8 cellular contexts compared by ENCODE assay signal in genomic region chr2:230319211-230319862, GRCh38. TPM values are rescaled to one million over a fixed set of nuclear protein-coding genes. Genes with fewer than 3 reads are reported as not detected.
DNase-seq lines count a peak whose midpoint lies in the region; ATAC-seq and TF ChIP-seq lines count a peak whose summit lies in the region.

No MANE protein-coding gene starts in this region.

- H2AFZ ChIP-seq in PC-3 (ENCODE audit: low read length), result no peak overlapping the region

- TF ChIP-seq CTCF in gastroesophageal sphincter (IDR thresholded peaks at IDR 0.05), result no peak
- TF ChIP-seq CTCF in upper lobe of right lung (IDR thresholded peaks at IDR 0.05), result no peak
- TF ChIP-seq CTCF in PC-3 (conservative IDR thresholded peaks at IDR 0.05; ENCODE audit: low read depth, low read length), result no peak

- TF ChIP-seq POLR2A in gastroesophageal sphincter (IDR thresholded peaks at IDR 0.05), result no peak

- intact Hi-C loops in upper lobe of right lung (cut with DNase I) (no loop called here), PC-3 (cut with micrococcal nuclease) (no loop called here)

- no peak overlapping the region for H3K4me2 ChIP-seq in PC-3 (ENCODE audit: low read length)

- H3K79me2 ChIP-seq in PC-3 (ENCODE audit: low read length), result no peaks in the 10 kb centered on the region

- H3K27ac ChIP-seq in gastroesophageal sphincter (no peak overlapping the region), upper lobe of right lung (peak overlapping the region; percentile 14), caudate nucleus (ENCODE audit: low read depth, low read length) (no peak overlapping the region), PC-3 (ENCODE audit: low read length) (no peak overlapping the region)

- CTCF ChIA-PET in PC-3 (lab: Charles Lee), result no interaction called here

- ATAC-seq in GM19328 (IDR thresholded peaks at IDR 0.05; ENCODE audit: unreplicated experiment), result peak; percentile 70
- peak; percentile 92 for ATAC-seq in HG03196 (IDR thresholded peaks at IDR 0.05; ENCODE audit: unreplicated experiment)
- ATAC-seq in activated CD4-positive, CD25-positive, alpha-beta regulatory T cell treated with anti-CD3 and anti-CD28 coated beads, Interleukin-2, amount 50 U/mL, for 24 hours, result peak; percentile 93 to 94
- peak; percentile 22 for ATAC-seq in gastroesophageal sphincter
- ATAC-seq in upper lobe of right lung, result peak; percentile 65
- ATAC-seq in PC-3, result no peak

- POLR2A ChIA-PET in PC-3 (lab: Charles Lee; ENCODE audit: unreplicated experiment), result no interaction called here

- no peak overlapping the region for H3K9ac ChIP-seq in PC-3 (ENCODE audit: low read length)

- no TSS peak for BruUV-seq in PC-3 (replicated peaks; lab: Mats Ljungman, UMichigan)

- no peaks in the 10 kb centered on the region for H3K9me2 ChIP-seq in PC-3 (replicated peaks; ENCODE audit: low read length)

- TF ChIP-seq EP300 in gastroesophageal sphincter (IDR thresholded peaks at IDR 0.05), result no peak

- H3K36me3 ChIP-seq in gastroesophageal sphincter (no peaks in the 10 kb centered on the region), upper lobe of right lung (no peaks in the 10 kb centered on the region), PC-3 (ENCODE audit: low read depth, low read length) (no peaks in the 10 kb centered on the region)

- 50 to 90% methylated on average over 2 to 3 of the region's 5 CpGs for WGBS in gastroesophageal sphincter (ENCODE audit: low coverage in 1 of 2), 2 donors

- no peaks in the 10 kb centered on the region for H4K20me1 ChIP-seq in PC-3 (ENCODE audit: low read length)

- no peaks in the 10 kb centered on the region for H3F3A ChIP-seq in PC-3 (ENCODE audit: low read length, unreplicated experiment)

- no peak for DNase-seq in upper lobe of right lung
- DNase-seq in putamen (ENCODE audit: low spot score), result no peak
- DNase-seq in caudate nucleus (lab: John Stamatoyannopoulos, UW), result no peak
- no peak for DNase-seq in PC-3

- H3K4me3 ChIP-seq in gastroesophageal sphincter (no peak overlapping the region), upper lobe of right lung (no peak overlapping the region), PC-3 (ENCODE audit: low read length) (no peak overlapping the region)

- no peaks in the 10 kb centered on the region for H3K4me1 ChIP-seq in gastroesophageal sphincter
- peaks cover 14% of the 10 kb centered on the region for H3K4me1 ChIP-seq in upper lobe of right lung
- no peaks in the 10 kb centered on the region for H3K4me1 ChIP-seq in PC-3 (ENCODE audit: insufficient read depth, low read length)

- H3K9me3 ChIP-seq in gastroesophageal sphincter (peaks cover 0 to 26% (median 0%) of the 10 kb centered on the region in 3 donors), upper lobe of right lung (no peaks in the 10 kb centered on the region), PC-3 (ENCODE audit: low read length) (no peaks in the 10 kb centered on the region)

- H3K27me3 ChIP-seq in gastroesophageal sphincter (no peaks in the 10 kb centered on the region), upper lobe of right lung (no peaks in the 10 kb centered on the region), PC-3 (ENCODE audit: low read length) (no peaks in the 10 kb centered on the region)

RNA-seq across cellular contexts. Expression of gene SP140L, which starts 7.7 kb away (rescaled TPM):
- total RNA-seq in gastroesophageal sphincter (10 to 100 TPM in 1 of 4 donors, 1 to 10 TPM in 3; 6.1 to 11.0 (median 7.6) TPM), upper lobe of right lung (27.2 TPM), PC-3 (2014; rRNA removed) (2.8 and 5.0 TPM in 2 replicates)
